Comparison of ENCODE assay signal across 8 cellular contexts in the genomic region with DNA sequence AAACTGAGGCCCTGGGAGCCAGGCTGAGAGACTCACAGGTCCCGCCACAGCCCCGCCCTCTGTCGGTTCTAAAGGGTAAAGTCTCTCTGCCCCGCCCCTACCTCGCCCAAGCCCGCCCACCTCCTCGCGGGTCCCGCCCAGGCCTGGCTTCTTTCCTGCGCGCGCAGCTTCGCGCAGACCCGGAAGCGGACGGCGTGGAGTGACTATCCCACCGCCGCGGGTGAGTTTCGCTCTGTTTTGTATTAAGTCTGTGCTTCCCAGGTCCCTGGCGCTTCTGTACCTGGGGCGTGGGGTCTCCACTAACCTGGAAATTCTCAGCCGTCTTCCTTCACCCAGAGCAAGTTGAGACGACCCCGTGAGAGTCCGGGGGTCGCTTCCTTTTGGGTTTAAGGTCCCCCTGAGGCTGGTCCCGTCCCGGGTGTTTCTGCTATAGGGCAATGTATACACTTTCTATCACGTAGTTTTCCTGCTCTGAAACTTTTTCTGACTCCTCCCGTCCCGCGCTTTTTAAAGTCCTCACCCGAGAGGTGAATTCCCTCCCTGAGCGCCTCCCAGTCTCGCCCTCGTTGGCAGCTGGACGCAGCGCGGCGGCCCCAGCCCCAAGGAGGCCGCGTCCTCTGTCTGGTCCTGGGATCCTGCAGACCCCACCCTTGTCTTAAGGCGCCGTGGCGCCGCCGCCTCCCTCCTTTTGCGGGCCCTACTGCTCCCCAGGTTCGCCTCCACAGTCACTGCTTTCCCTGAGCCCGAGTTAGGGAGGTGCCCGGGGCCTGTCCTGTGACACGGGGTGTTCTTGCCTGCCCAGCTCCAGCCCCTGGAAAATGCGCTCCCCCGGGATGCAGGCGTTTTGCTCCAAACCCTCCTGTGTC. TPM values are rescaled to one million over a fixed set of nuclear protein-coding genes. Genes with fewer than 3 reads are reported as not detected.
DNase-seq lines count a peak whose midpoint lies in the region; ATAC-seq and TF ChIP-seq lines count a peak whose summit lies in the region.

ZNF765 (plus strand) TSS at position 176 of the 866 bp plus-strand sequence. CDS start 2,867 bp downstream, outside the sequence.

- H3K36me3 ChIP-seq in HEK293 (ENCODE audit: control insufficient read depth in 2 of 2, insufficient read depth in 1 of 2, low read length in 2 of 2) (peaks cover 17 to 20% of the 10 kb centered on the region in 2 experiments), SK-N-MC (ENCODE audit: insufficient read depth, low read length) (peaks cover 19% of the 10 kb centered on the region)

- TF ChIP-seq CTCF in HEK293 (tag by site-specific recombination; IDR thresholded peaks at IDR 0.05) (peak; percentile 36; the same call in 1 of the 2 replicates), omental fat pad (IDR thresholded peaks at IDR 0.05) (no peak)

- POLR2A ChIA-PET in HEK293 (lab: Yijun Ruan, JAX): interaction anchor here (0.7 to 1.2 kb wide), 4 partner anchors 14 to 126 kb away, joined by 3 to 7 read pairs (median 4); partner anchors contain the start of gene ZNF845

- H3K27ac ChIP-seq in HEK293 (ENCODE audit: extremely low read depth, low read depth, low read length) (no peak within 1 kb of the TSS; the same call in 1 of the 2 replicates), SK-N-MC (no peak within 1 kb of the TSS), temporal lobe (ENCODE audit: low read depth, low read length) (peak within 1 kb of the TSS; percentile 59)

- H3K9ac ChIP-seq in SK-N-MC (ENCODE audit: insufficient read length): peak within 1 kb of the TSS; percentile 90

- peak; percentile 99 for ATAC-seq in omental fat pad (ENCODE audit: low FRiP score)

- H3K4me1 ChIP-seq in HEK293 (ENCODE audit: control insufficient read depth, insufficient read depth, low read length): no peaks in the 10 kb centered on the region

- H3K4me3 ChIP-seq in HEK293 (ENCODE audit: low read depth, low read length) (peak within 1 kb of the TSS; percentile 87), SK-N-MC (peak within 1 kb of the TSS; percentile 97)

- DNase-seq in GM04504 (ENCODE audit: low read depth) (peak; percentile 79), NAMALWA (ENCODE audit: low spot score) (peak; percentile 90), SK-N-MC (ENCODE audit: low read depth, low spot score) (peak; percentile 44), glomerular visceral epithelial cell (ENCODE audit: extremely low spot score) (peak; percentile 94), omental fat pad (ENCODE audit: low spot score) (peak; percentile 93)
- peak; percentile 94 for DNase-seq in activated naive CD4-positive, alpha-beta T cell treated with anti-CD3 and anti-CD28 coated beads, Interleukin-2, amount 50 U/mL, for 16 hours

- CTCF ChIA-PET in HEK293 (lab: Yijun Ruan, JAX): interaction anchor here (0.6 kb wide), 2 partner anchors 518 to 1526 kb away, joined by 3 to 5 read pairs; no protein-coding TSS in a partner anchor

- H3K9me3 ChIP-seq in HEK293 (ENCODE audit: control insufficient read depth, insufficient read depth, low read depth, low read length): no peaks in the 10 kb centered on the region; the same call in 1 of the 2 replicates
- H3K9me3 ChIP-seq in SK-N-MC (ENCODE audit: low read depth, low read length): no peaks in the 10 kb centered on the region

TF ChIP-seq in HEK293, 187 proteins besides CTCF, POLR2A, EP300 and RAD21 (continues in another document):
- peak; percentile 83 for TF ChIP-seq SP3 (tag by site-specific recombination; IDR thresholded peaks at IDR 0.05)
- TF ChIP-seq ZNF792 (tag by site-specific recombination; IDR thresholded peaks at IDR 0.05): no peak
- TF ChIP-seq, protein P1, sequence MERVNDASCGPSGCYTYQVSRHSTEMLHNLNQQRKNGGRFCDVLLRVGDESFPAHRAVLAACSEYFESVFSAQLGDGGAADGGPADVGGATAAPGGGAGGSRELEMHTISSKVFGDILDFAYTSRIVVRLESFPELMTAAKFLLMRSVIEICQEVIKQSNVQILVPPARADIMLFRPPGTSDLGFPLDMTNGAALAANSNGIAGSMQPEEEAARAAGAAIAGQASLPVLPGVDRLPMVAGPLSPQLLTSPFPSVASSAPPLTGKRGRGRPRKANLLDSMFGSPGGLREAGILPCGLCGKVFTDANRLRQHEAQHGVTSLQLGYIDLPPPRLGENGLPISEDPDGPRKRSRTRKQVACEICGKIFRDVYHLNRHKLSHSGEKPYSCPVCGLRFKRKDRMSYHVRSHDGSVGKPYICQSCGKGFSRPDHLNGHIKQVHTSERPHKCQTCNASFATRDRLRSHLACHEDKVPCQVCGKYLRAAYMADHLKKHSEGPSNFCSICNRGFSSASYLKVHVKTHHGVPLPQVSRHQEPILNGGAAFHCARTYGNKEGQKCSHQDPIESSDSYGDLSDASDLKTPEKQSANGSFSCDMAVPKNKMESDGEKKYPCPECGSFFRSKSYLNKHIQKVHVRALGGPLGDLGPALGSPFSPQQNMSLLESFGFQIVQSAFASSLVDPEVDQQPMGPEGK (tag by site-specific recombination; IDR thresholded peaks at IDR 0.05): no peak
- TF ChIP-seq ZNF670 (tag by site-specific recombination; IDR thresholded peaks at IDR 0.05; ENCODE audit: low read depth): no peak
- no peak for TF ChIP-seq ZNF112 (tag by site-specific recombination; IDR thresholded peaks at IDR 0.05)
- TF ChIP-seq, protein P2, sequence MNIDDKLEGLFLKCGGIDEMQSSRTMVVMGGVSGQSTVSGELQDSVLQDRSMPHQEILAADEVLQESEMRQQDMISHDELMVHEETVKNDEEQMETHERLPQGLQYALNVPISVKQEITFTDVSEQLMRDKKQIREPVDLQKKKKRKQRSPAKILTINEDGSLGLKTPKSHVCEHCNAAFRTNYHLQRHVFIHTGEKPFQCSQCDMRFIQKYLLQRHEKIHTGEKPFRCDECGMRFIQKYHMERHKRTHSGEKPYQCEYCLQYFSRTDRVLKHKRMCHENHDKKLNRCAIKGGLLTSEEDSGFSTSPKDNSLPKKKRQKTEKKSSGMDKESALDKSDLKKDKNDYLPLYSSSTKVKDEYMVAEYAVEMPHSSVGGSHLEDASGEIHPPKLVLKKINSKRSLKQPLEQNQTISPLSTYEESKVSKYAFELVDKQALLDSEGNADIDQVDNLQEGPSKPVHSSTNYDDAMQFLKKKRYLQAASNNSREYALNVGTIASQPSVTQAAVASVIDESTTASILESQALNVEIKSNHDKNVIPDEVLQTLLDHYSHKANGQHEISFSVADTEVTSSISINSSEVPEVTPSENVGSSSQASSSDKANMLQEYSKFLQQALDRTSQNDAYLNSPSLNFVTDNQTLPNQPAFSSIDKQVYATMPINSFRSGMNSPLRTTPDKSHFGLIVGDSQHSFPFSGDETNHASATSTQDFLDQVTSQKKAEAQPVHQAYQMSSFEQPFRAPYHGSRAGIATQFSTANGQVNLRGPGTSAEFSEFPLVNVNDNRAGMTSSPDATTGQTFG (tag by site-specific recombination; IDR thresholded peaks at IDR 0.05; ENCODE audit: borderline replicate concordance): no peak
- TF ChIP-seq, protein P3, sequence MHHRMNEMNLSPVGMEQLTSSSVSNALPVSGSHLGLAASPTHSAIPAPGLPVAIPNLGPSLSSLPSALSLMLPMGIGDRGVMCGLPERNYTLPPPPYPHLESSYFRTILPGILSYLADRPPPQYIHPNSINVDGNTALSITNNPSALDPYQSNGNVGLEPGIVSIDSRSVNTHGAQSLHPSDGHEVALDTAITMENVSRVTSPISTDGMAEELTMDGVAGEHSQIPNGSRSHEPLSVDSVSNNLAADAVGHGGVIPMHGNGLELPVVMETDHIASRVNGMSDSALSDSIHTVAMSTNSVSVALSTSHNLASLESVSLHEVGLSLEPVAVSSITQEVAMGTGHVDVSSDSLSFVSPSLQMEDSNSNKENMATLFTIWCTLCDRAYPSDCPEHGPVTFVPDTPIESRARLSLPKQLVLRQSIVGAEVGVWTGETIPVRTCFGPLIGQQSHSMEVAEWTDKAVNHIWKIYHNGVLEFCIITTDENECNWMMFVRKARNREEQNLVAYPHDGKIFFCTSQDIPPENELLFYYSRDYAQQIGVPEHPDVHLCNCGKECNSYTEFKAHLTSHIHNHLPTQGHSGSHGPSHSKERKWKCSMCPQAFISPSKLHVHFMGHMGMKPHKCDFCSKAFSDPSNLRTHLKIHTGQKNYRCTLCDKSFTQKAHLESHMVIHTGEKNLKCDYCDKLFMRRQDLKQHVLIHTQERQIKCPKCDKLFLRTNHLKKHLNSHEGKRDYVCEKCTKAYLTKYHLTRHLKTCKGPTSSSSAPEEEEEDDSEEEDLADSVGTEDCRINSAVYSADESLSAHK (tag by site-specific recombination; IDR thresholded peaks at IDR 0.05): no peak
- no peak for TF ChIP-seq ZNF561 (tag by site-specific recombination; IDR thresholded peaks at IDR 0.05; ENCODE audit: borderline replicate concordance)
- no peak for TF ChIP-seq ZNF768 (tag by site-specific recombination; IDR thresholded peaks at IDR 0.05)
- TF ChIP-seq ZNF132 (tag by site-specific recombination; IDR thresholded peaks at IDR 0.05; ENCODE audit: borderline replicate concordance): no peak
- no peak for TF ChIP-seq ZNF398 (tag by site-specific recombination; IDR thresholded peaks at IDR 0.05)
- TF ChIP-seq, protein P4, sequence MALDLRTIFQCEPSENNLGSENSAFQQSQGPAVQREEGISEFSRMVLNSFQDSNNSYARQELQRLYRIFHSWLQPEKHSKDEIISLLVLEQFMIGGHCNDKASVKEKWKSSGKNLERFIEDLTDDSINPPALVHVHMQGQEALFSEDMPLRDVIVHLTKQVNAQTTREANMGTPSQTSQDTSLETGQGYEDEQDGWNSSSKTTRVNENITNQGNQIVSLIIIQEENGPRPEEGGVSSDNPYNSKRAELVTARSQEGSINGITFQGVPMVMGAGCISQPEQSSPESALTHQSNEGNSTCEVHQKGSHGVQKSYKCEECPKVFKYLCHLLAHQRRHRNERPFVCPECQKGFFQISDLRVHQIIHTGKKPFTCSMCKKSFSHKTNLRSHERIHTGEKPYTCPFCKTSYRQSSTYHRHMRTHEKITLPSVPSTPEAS (tag by site-specific recombination; IDR thresholded peaks at IDR 0.05): no peak
- TF ChIP-seq ZNF16 (tag by site-specific recombination; IDR thresholded peaks at IDR 0.05; ENCODE audit: low read depth): no peak

RNA-seq across cellular contexts. Expression of gene ZNF765, which starts in this region (rescaled TPM):
- total RNA-seq in omental fat pad: 10 to 100 TPM in 2 of 4 donors, 1 to 10 TPM in 2; 8.5 to 19.4 (median 9.6) TPM
- 18.4 TPM for total RNA-seq in temporal lobe

Comparison
In these comparisons a context has a peak if more than half of its experiments do, and no peak if none do; other contexts are left out.
1. DNase-seq: peak in every context shown above with its lines; median percentile 94 in activated naive CD4-positive, alpha-beta T cell treated with anti-CD3 and anti-CD28 coated beads, Interleukin-2, amount 50 U/mL, for 16 hours; 94 in glomerular visceral epithelial cell; 93 in omental fat pad; 90 in NAMALWA; 79 in GM04504; 44 in SK-N-MC.